ENCODE assay signal across 17 cellular contexts in genomic region chr2:45533771-45534170, GRCh38.
"Had no signal": no experiment of that assay in that cellular context is flagged by ENCODE, and none has a peak within 500 bp of the region (broad histone marks: within the 10 kb centered on the region; RNA-seq: fewer than 3 reads in every experiment).

No MANE protein-coding gene starts in this region.

- H3K36me3 ChIP-seq: breast epithelium, neural progenitor cell, right lobe of liver, thyroid gland had no signal

- H3K4me3 ChIP-seq: breast epithelium, neural progenitor cell, right lobe of liver, thyroid gland had no signal

- ATAC-seq: activated CD8-positive, alpha-beta T cell treated with anti-CD3 and anti-CD28 coated beads for 36 hours; activated naive CD4-positive, alpha-beta T cell treated with anti-CD3 and anti-CD28 coated beads, Interleukin-2, amount 50 U/mL, for 72 hours; activated T-cell treated with anti-CD3 and anti-CD28 coated beads, Interleukin-2, amount 50 U/mL, for 4 hours; left lobe of liver; right lobe of liver; stimulated activated effector memory CD8-positive, alpha-beta T cell treated with anti-CD3 and anti-CD28 coated beads, Interleukin-12 subunit alpha, Interleukin-12 subunit beta, amount 100 ng/mL, for 72 hours; WTC11 had no signal

- H3K27me3 ChIP-seq: breast epithelium, neural progenitor cell, right lobe of liver, thyroid gland had no signal

- DNase-seq: activated CD4-positive, alpha-beta T cell treated with anti-CD3 and anti-CD28 coated beads for 4 hours; activated CD8-positive, alpha-beta T cell treated with anti-CD3 and anti-CD28 coated beads for 36 hours; activated effector memory CD4-positive, alpha-beta T cell treated with anti-CD3 and anti-CD28 coated beads, Interleukin-2, amount 50 U/mL, for 16 hours; activated T-cell treated with anti-CD3 and anti-CD28 coated beads, Interleukin-2, amount 50 U/mL, for 4 hours; amniotic stem cell; cerebellar nuclear complex; dermis blood vessel endothelial cell; right lobe of liver; stimulated activated CD4-positive, alpha-beta T cell treated with anti-CD3 and anti-CD28 coated beads, Interleukin-1b, Interleukin-23, amount 100 ng/mL, for 48 hours; SW 1271; thyroid gland had no signal
